ENCODE assay signal across 9 cellular contexts in the genomic region with DNA sequence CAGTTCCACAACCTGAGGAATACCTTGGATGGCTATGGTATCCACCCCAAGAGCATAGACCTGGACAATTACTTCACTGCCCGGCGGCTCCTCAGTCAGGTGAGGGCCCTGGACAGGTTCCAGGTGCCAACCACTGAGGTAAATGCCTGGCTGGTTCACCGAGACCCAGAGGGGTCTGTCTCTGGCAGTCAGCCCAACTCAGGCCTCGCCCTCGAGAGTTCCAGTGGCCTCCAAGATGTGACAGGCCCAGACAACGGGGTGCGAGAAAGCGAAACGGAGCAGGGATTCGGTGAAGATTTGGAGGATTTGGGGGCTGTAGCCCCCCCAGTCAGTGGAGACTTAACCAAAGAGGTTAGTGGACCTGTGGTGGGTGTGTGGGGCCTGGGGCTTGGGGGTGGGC. TPM values are rescaled to one million over a fixed set of nuclear protein-coding genes. Genes with fewer than 3 reads are reported as not detected.
DNase-seq lines count a peak whose midpoint lies in the region; ATAC-seq and TF ChIP-seq lines count a peak whose summit lies in the region.
"Had no signal": no experiment of that assay in that cellular context is flagged by ENCODE, and none has a peak within 500 bp of the region (broad histone marks: within the 10 kb centered on the region; RNA-seq: fewer than 3 reads in every experiment).

No MANE protein-coding gene starts in this region.

- TF ChIP-seq CTCF in heart right ventricle (IDR thresholded peaks at IDR 0.05) (no peak), mesothelial cell of epicardium (IDR thresholded peaks at IDR 0.05; ENCODE audit: unreplicated experiment) (no peak)

- no peaks in the 10 kb centered on the region for H3K9me3 Mint-ChIP-seq in mesothelial cell of epicardium

- intact Hi-C loops in heart right ventricle (cut with DNase I), result no loop called here
- intact Hi-C loops in Right ventricle myocardium superior (cut with DNase I), result no loop called here

- ATAC-seq in heart right ventricle (no peak), Right ventricle myocardium superior (ENCODE audit: poor library complexity) (no peak), HG02970 (IDR thresholded peaks at IDR 0.05; ENCODE audit: low FRiP score, unreplicated experiment) (no peak)

- H3K9me3 ChIP-seq in heart right ventricle, result no peaks in the 10 kb centered on the region

- H3K27me3 Mint-ChIP-seq in mesothelial cell of epicardium (ENCODE audit: low read depth), result no peaks in the 10 kb centered on the region

- DNase-seq in heart right ventricle (peak in 1 of 2 donors; percentile 32), Right ventricle myocardium superior (no peak), caudate nucleus (lab: John Stamatoyannopoulos, UW) (no peak), mesothelial cell of epicardium (ENCODE audit: low spot score in 2 of 2, unreplicated experiment in 2 of 2) (no peak), activated gamma-delta T cell treated with Interleukin-2 at 50 U/mL for 16 hours (no peak)
- no peak for DNase-seq in stimulated activated naive CD4-positive, alpha-beta T cell treated with Interleukin-2 at 50 U/mL for 16 hours (lab: John Stamatoyannopoulos, UW)
- DNase-seq: NCI-H2081 treated with DMSO at 0.1 percent for 48 hours had no signal

- peaks cover 74% of the 10 kb centered on the region for H3K4me1 Mint-ChIP-seq in mesothelial cell of epicardium

- peaks cover 13% of the 10 kb centered on the region for H3K36me3 Mint-ChIP-seq in mesothelial cell of epicardium

- peak overlapping the region; percentile 87 to 99 (median 98) for H3K27ac ChIP-seq in heart right ventricle
- peak overlapping the region; percentile 84 for H3K27ac ChIP-seq in caudate nucleus (ENCODE audit: low read depth, low read length)
- H3K27ac ChIP-seq in urinary bladder (ENCODE audit: low read depth), result peak overlapping the region; percentile 11

- H3K27ac Mint-ChIP-seq in mesothelial cell of epicardium, result peak overlapping the region; percentile 100

- WGBS in heart right ventricle, 2 donors, result 44 to 54% methylated on average over 10 of the region's 10 CpGs
- WGBS in urinary bladder, result 74% methylated on average over 10 of the region's 10 CpGs

- peaks cover 41 to 85% (median 81%) of the 10 kb centered on the region in 9 donors for H3K4me1 ChIP-seq in heart right ventricle
- no peaks in the 10 kb centered on the region for H3K4me1 ChIP-seq in urinary bladder (ENCODE audit: insufficient read depth)

- H3K27me3 ChIP-seq in heart right ventricle, result no peaks in the 10 kb centered on the region

- H3K36me3 ChIP-seq in heart right ventricle, result peaks cover 0 to 55% (median 17%) of the 10 kb centered on the region in 9 donors
- no peaks in the 10 kb centered on the region for H3K36me3 ChIP-seq in urinary bladder (ENCODE audit: insufficient read depth)

- peak overlapping the region; percentile 27 to 89 (median 84) for H3K4me3 ChIP-seq in heart right ventricle
- no peak overlapping the region for H3K4me3 ChIP-seq in urinary bladder (ENCODE audit: low read depth, low read length)

- no peak overlapping the region for H3K4me3 Mint-ChIP-seq in mesothelial cell of epicardium

RNA-seq across cellular contexts. Expression of a gene that starts 3.1 kb away (rescaled TPM):
- total RNA-seq in heart right ventricle, result 1,000 to 10,000 TPM in 1 of 10 donors, 100 to 1,000 TPM in 9; 443 to 1,033 (median 704) TPM
- polyA plus RNA-seq in heart right ventricle, result 100 to 1,000 TPM; 108 to 251 TPM
- total RNA-seq in Right ventricle myocardium superior, result 911 TPM
- total RNA-seq in mesothelial cell of epicardium, result 134 to 137 TPM (median 136 TPM) in 3 replicates
- 53.1 TPM for total RNA-seq in urinary bladder
- 163 TPM for polyA plus RNA-seq in urinary bladder

RNA-seq across cellular contexts. Expression of a gene that starts 13.7 kb away (rescaled TPM):
- total RNA-seq in heart right ventricle (10 to 100 TPM; 45.3 to 67.3 (median 60.7) TPM), Right ventricle myocardium superior (49.2 TPM), mesothelial cell of epicardium (28.2 to 31.8 TPM (median 30.7 TPM) in 3 replicates), urinary bladder (45.2 TPM)
- polyA plus RNA-seq in heart right ventricle (10 to 100 TPM; 17.5 to 54.1 TPM), urinary bladder (36.0 TPM)

RNA-seq across cellular contexts. Expression of a gene that starts 50.0 kb away (rescaled TPM):
- total RNA-seq in heart right ventricle, result 10 to 100 TPM; 30.3 to 40.8 (median 35.9) TPM
- polyA plus RNA-seq in heart right ventricle, result 10 to 100 TPM; 19.8 to 38.8 TPM
- 31.7 TPM for total RNA-seq in Right ventricle myocardium superior
- 142 to 145 TPM (median 143 TPM) in 3 replicates for total RNA-seq in mesothelial cell of epicardium
- total RNA-seq in urinary bladder, result 53.3 TPM
- polyA plus RNA-seq in urinary bladder, result 60.4 TPM

RNA-seq across cellular contexts. Expression of a gene that starts 56.3 kb away (rescaled TPM):
- total RNA-seq in heart right ventricle (10 to 100 TPM in 9 of 10 donors, 1 to 10 TPM in 1; 7.2 to 17.0 (median 12.3) TPM), Right ventricle myocardium superior (11.8 TPM), mesothelial cell of epicardium (16.2 to 20.1 TPM (median 18.4 TPM) in 3 replicates), urinary bladder (7.3 TPM)
- polyA plus RNA-seq in heart right ventricle (10 to 100 TPM in 1 of 2 donors, 1 to 10 TPM in 1; 7.1 to 17.1 TPM), urinary bladder (20.7 TPM)

Comparison
In these comparisons a context has a peak if more than half of its experiments do, and no peak if none do; other contexts are left out.
1. H3K27ac ChIP-seq: peak in every context shown above with its lines; median percentile 98 in heart right ventricle; 84 in caudate nucleus; 11 in urinary bladder.